In genomic region chr15:39365873-39366272, GRCh38 we compare ENCODE assay signal across 19 cellular contexts.
"Had no signal": no experiment of that assay in that cellular context is flagged by ENCODE, and none has a peak within 500 bp of the region (broad histone marks: within the 10 kb centered on the region; RNA-seq: fewer than 3 reads in every experiment).

No MANE protein-coding gene starts in this region.

- H3K27ac Mint-ChIP-seq: activated B cell treated with CpG ODN at 0.5 μM for 24 hours; activated CD4-positive, alpha-beta T cell treated with anti-CD3 and anti-CD28 coated beads, Interleukin-2, amount 10 ng/mL, durations not matched to agents 7 days and 5 days; activated naive CD4-positive, alpha-beta T cell treated with anti-CD3 and anti-CD28 coated beads for 36 hours; naive thymus-derived CD8-positive, alpha-beta T cell; progenitor cell of endocrine pancreas; stimulated activated naive B cell treated with anti-CD40 and anti-IgM and Interleukin-4, amounts not matched to agents 10 μg/mL and 1 μg/mL and 100 μg/mL, for 72 hours had no signal

- H3K27me3 Mint-ChIP-seq: activated B cell treated with CpG ODN at 0.5 μM for 24 hours, progenitor cell of endocrine pancreas had no signal

- DNase-seq: activated B cell treated with CpG ODN at 0.5 μM for 24 hours; activated CD4-positive, alpha-beta T cell treated with anti-CD3 and anti-CD28 coated beads, Interleukin-2, amount 10 ng/mL, durations not matched to agents 7 days and 5 days; activated CD8-positive, alpha-beta memory T cell treated with anti-CD3 and anti-CD28 coated beads for 24 hours; activated naive CD4-positive, alpha-beta T cell treated with anti-CD3 and anti-CD28 coated beads for 36 hours; adrenal gland; caudate nucleus; colonic mucosa; effector CD4-positive, alpha-beta T cell; heart left ventricle; mucosa of descending colon; naive thymus-derived CD8-positive, alpha-beta T cell; right cardiac atrium; spleen; stimulated activated CD4-positive, alpha-beta T cell treated with anti-CD3 and anti-CD28 coated beads, Interleukin-2, amount 100 ng/mL, for 24 hours; stimulated activated naive B cell treated with anti-CD40 and anti-IgM and Interleukin-4, amounts not matched to agents 10 μg/mL and 1 μg/mL and 100 μg/mL, for 72 hours; substantia nigra; transverse colon had no signal

- ATAC-seq: heart left ventricle; left lobe of liver; naive thymus-derived CD8-positive, alpha-beta T cell; right cardiac atrium; stimulated activated naive B cell treated with anti-CD40 and anti-IgM and Interleukin-4, amounts not matched to agents 10 μg/mL and 1 μg/mL and 100 μg/mL, for 72 hours had no signal

- H3K4me1 Mint-ChIP-seq: activated B cell treated with CpG ODN at 0.5 μM for 24 hours; activated CD4-positive, alpha-beta T cell treated with anti-CD3 and anti-CD28 coated beads, Interleukin-2, amount 10 ng/mL, durations not matched to agents 7 days and 5 days; naive thymus-derived CD8-positive, alpha-beta T cell; stimulated activated naive B cell treated with anti-CD40 and anti-IgM and Interleukin-4, amounts not matched to agents 10 μg/mL and 1 μg/mL and 100 μg/mL, for 72 hours had no signal

- H3K36me3 Mint-ChIP-seq: stimulated activated naive B cell treated with anti-CD40 and anti-IgM and Interleukin-4, amounts not matched to agents 10 μg/mL and 1 μg/mL and 100 μg/mL, for 72 hours had no signal

- H3K4me3 Mint-ChIP-seq: activated B cell treated with CpG ODN at 0.5 μM for 24 hours; activated CD4-positive, alpha-beta T cell treated with anti-CD3 and anti-CD28 coated beads, Interleukin-2, amount 10 ng/mL, durations not matched to agents 7 days and 5 days; activated naive CD4-positive, alpha-beta T cell treated with anti-CD3 and anti-CD28 coated beads for 36 hours; naive thymus-derived CD8-positive, alpha-beta T cell; stimulated activated naive B cell treated with anti-CD40 and anti-IgM and Interleukin-4, amounts not matched to agents 10 μg/mL and 1 μg/mL and 100 μg/mL, for 72 hours had no signal
